8 cellular contexts compared by ENCODE assay signal in genomic region chr1:55284856-55285255, GRCh38.
DNase-seq lines count a peak whose midpoint lies in the region; ATAC-seq, FAIRE-seq and TF ChIP-seq lines count a peak whose summit lies in the region.

No MANE protein-coding gene starts in this region.

- no peak overlapping the region for H3K4me3 ChIP-seq in GM12865 (ENCODE audit: low read depth, low read length)

- ATAC-seq in memory B cell (ENCODE audit: low read depth) (no peak), HG03565 (IDR thresholded peaks at IDR 0.05; ENCODE audit: unreplicated experiment) (no peak)
- ATAC-seq in activated T-helper 17 cell treated with anti-CD3 and anti-CD28 coated beads, Interleukin-2, amount 50 U/mL, for 72 hours (replicated peaks): no peak

- H3K4me1 Mint-ChIP-seq in memory B cell: peaks cover 15% of the 10 kb centered on the region
- H3K4me1 Mint-ChIP-seq in activated T-helper 17 cell treated with anti-CD3 and anti-CD28 coated beads, Interleukin-2, amount 50 U/mL, for 72 hours: peaks cover 9% of the 10 kb centered on the region

- FAIRE-seq in GM12891 (lab: Jason Lieb, UNC): no peak

- H3K27ac Mint-ChIP-seq in memory B cell: no peak overlapping the region
- H3K27ac Mint-ChIP-seq in activated T-helper 17 cell treated with anti-CD3 and anti-CD28 coated beads, Interleukin-2, amount 50 U/mL, for 72 hours: no peak overlapping the region

- H3K36me3 Mint-ChIP-seq in memory B cell: no peaks in the 10 kb centered on the region
- no peaks in the 10 kb centered on the region for H3K36me3 Mint-ChIP-seq in activated T-helper 17 cell treated with anti-CD3 and anti-CD28 coated beads, Interleukin-2, amount 50 U/mL, for 72 hours (ENCODE audit: low read depth)

- no peak overlapping the region for H3K4me3 Mint-ChIP-seq in memory B cell
- H3K4me3 Mint-ChIP-seq in activated T-helper 17 cell treated with anti-CD3 and anti-CD28 coated beads, Interleukin-2, amount 50 U/mL, for 72 hours: no peak overlapping the region

- no peaks in the 10 kb centered on the region for H3K9me3 Mint-ChIP-seq in memory B cell
- no peaks in the 10 kb centered on the region for H3K9me3 Mint-ChIP-seq in activated T-helper 17 cell treated with anti-CD3 and anti-CD28 coated beads, Interleukin-2, amount 50 U/mL, for 72 hours

- peaks cover 2% of the 10 kb centered on the region for H3K27me3 Mint-ChIP-seq in memory B cell
- no peaks in the 10 kb centered on the region for H3K27me3 Mint-ChIP-seq in activated T-helper 17 cell treated with anti-CD3 and anti-CD28 coated beads, Interleukin-2, amount 50 U/mL, for 72 hours

- TF ChIP-seq POLR2A in GM12891 (IDR thresholded peaks at IDR 0.05; ENCODE audit: low read depth, low read length): no peak

- DNase-seq in AG08396 (ENCODE audit: low spot score): peak; percentile 31
- DNase-seq in GM12865 (ENCODE audit: low read depth): peak; percentile 53
- DNase-seq in NCI-H526 treated with DMSO at 0.1 percent for 48 hours (lab: John Stamatoyannopoulos, UW): peak; percentile 7
- DNase-seq in dedifferentiated amniotic fluid mesenchymal stem cell (ENCODE audit: extremely low spot score): peak; percentile 56
- DNase-seq in memory B cell (ENCODE audit: low spot score in 2 of 2): peak; percentile 23 to 25
- DNase-seq in GM12891 (ENCODE audit: insufficient read length, low spot score): no peak

- TF ChIP-seq CTCF in GM12865 (IDR thresholded peaks at IDR 0.05; ENCODE audit: insufficient read depth, low read depth, low read length, missing control alignments): peak; percentile 52

TF ChIP-seq in GM12891, 5 proteins besides CTCF, POLR2A, EP300 and RAD21:
- TF ChIP-seq POU2F2 (IDR thresholded peaks at IDR 0.05; ENCODE audit: low read depth, low read length) (no peak), SPI1 (IDR thresholded peaks at IDR 0.05; ENCODE audit: low read depth, low read length) (no peak), TAF1 (IDR thresholded peaks at IDR 0.05; ENCODE audit: low read depth, low read length) (no peak), POLR2AphosphoS5 (IDR thresholded peaks at IDR 0.05; ENCODE audit: low read depth, low read length) (no peak), PAX5 (IDR thresholded peaks at IDR 0.05; ENCODE audit: insufficient read depth, low read length, severe bottlenecking) (no peak)
